ENCODE assay signal across 21 cellular contexts in the genomic region with DNA sequence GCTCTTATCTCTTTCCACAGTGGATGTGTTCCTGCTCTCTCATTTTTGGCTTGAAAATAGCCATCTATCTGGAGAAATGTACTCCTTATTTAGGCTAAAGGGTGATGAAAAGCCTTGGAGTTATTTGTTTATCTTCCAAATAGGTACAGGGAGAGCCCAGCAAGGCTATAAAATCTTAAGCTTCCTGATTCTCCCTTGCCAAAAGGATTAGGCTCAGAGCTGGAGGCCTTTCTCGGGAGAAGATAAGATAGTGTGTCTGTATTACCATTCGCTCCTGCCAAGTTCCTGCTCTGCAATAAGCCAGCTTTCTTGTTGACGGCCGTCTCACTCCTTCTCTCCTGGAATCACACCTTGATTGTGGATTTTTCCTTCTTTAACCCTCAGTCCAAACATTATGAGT.
DNase-seq lines count a peak whose midpoint lies in the region; ATAC-seq and TF ChIP-seq lines count a peak whose summit lies in the region.
"Had no signal": no experiment of that assay in that cellular context is flagged by ENCODE, and none has a peak within 500 bp of the region (broad histone marks: within the 10 kb centered on the region; RNA-seq: fewer than 3 reads in every experiment).

No MANE protein-coding gene starts in this region.

- ATAC-seq in left ventricle myocardium superior = peak; percentile 92
- no peak for ATAC-seq in GM19328 (IDR thresholded peaks at IDR 0.05; ENCODE audit: unreplicated experiment)
- ATAC-seq in GM18868 (IDR thresholded peaks at IDR 0.05; ENCODE audit: unreplicated experiment) = no peak
- ATAC-seq: activated T-cell treated with anti-CD3 and anti-CD28 coated beads, Interleukin-2, amount 50 U/mL, for 72 hours; naive thymus-derived CD8-positive, alpha-beta T cell had no signal

- intact Hi-C loops in left ventricle myocardium superior (cut with micrococcal nuclease) = no loop called here

- peak; percentile 48 for DNase-seq in WERI-Rb-1
- no peak for DNase-seq in left ventricle myocardium superior
- DNase-seq in osteocyte (ENCODE audit: extremely low spot score, unreplicated experiment) = no peak
- DNase-seq in cerebellar nuclear complex (lab: John Stamatoyannopoulos, UW) = no peak
- DNase-seq in substantia nigra (lab: John Stamatoyannopoulos, UW) = no peak
- DNase-seq: activated CD4-positive, alpha-beta T cell treated with anti-CD3 and anti-CD28 coated beads, Interleukin-2, amount 50 U/mL, for 48 hours; activated T-cell treated with anti-CD3 and anti-CD28 coated beads, Interleukin-2, amount 50 U/mL, for 72 hours; CD4-positive, alpha-beta memory T cell; cortex of kidney; EL; GM23248; naive thymus-derived CD8-positive, alpha-beta T cell; NCI-H187; NCI-H524 treated with DMSO at 0.1 percent for 48 hours; retina; stimulated activated CD4-positive, alpha-beta T cell treated with anti-CD3 and anti-CD28 coated beads, Interleukin-1b, Interleukin-23, amount 100 ng/mL, for 48 hours; transverse colon had no signal

- TF ChIP-seq CTCF in 22Rv1 (IDR thresholded peaks at IDR 0.05) (no peak), WERI-Rb-1 (IDR thresholded peaks at IDR 0.05; ENCODE audit: low read depth, low read length) (no peak), osteocyte (IDR thresholded peaks at IDR 0.05) (no peak)

- peaks cover 10% of the 10 kb centered on the region for H3K9me3 Mint-ChIP-seq in osteocyte (ENCODE audit: unreplicated experiment)

- peaks cover 12% of the 10 kb centered on the region for H3K9me3 ChIP-seq in WERI-Rb-1 (ENCODE audit: severe bottlenecking)
- H3K9me3 ChIP-seq: adrenal gland, transverse colon had no signal

- H3K36me3 Mint-ChIP-seq in osteocyte (ENCODE audit: unreplicated experiment) = peaks cover 13% of the 10 kb centered on the region
- H3K36me3 Mint-ChIP-seq: CD4-positive, alpha-beta memory T cell; naive thymus-derived CD8-positive, alpha-beta T cell had no signal

- no peak overlapping the region for H3K4me3 Mint-ChIP-seq in osteocyte (ENCODE audit: unreplicated experiment)
- H3K4me3 Mint-ChIP-seq: activated T-cell treated with anti-CD3 and anti-CD28 coated beads, Interleukin-2, amount 50 U/mL, for 72 hours; CD4-positive, alpha-beta memory T cell; naive thymus-derived CD8-positive, alpha-beta T cell had no signal

- H3K27ac ChIP-seq in 22Rv1 (peak overlapping the region; percentile 68), WERI-Rb-1 (no peak overlapping the region), substantia nigra (ENCODE audit: low read depth, low read length, poor library complexity, severe bottlenecking) (no peak overlapping the region)
- H3K27ac ChIP-seq: adrenal gland, GM23248 had no signal

- no peaks in the 10 kb centered on the region for H3K36me3 ChIP-seq in WERI-Rb-1
- H3K36me3 ChIP-seq: adrenal gland, transverse colon had no signal

- no peak overlapping the region for H3K4me3 ChIP-seq in WERI-Rb-1 (ENCODE audit: low read depth, low read length)
- H3K4me3 ChIP-seq: adrenal gland, GM23248, transverse colon had no signal

- H3K27ac Mint-ChIP-seq in osteocyte (ENCODE audit: unreplicated experiment) = peak overlapping the region; percentile 6
- H3K27ac Mint-ChIP-seq: activated T-cell treated with anti-CD3 and anti-CD28 coated beads, Interleukin-2, amount 50 U/mL, for 72 hours; CD4-positive, alpha-beta memory T cell; naive thymus-derived CD8-positive, alpha-beta T cell had no signal

- H3K27me3 Mint-ChIP-seq in osteocyte (ENCODE audit: unreplicated experiment) = no peaks in the 10 kb centered on the region

- H3K27me3 ChIP-seq in WERI-Rb-1 (ENCODE audit: insufficient read depth, low read depth, severe bottlenecking) = no peaks in the 10 kb centered on the region
- H3K27me3 ChIP-seq: transverse colon had no signal

- H3K4me1 Mint-ChIP-seq in osteocyte (ENCODE audit: unreplicated experiment) = peaks cover 25% of the 10 kb centered on the region
- H3K4me1 Mint-ChIP-seq: CD4-positive, alpha-beta memory T cell; naive thymus-derived CD8-positive, alpha-beta T cell had no signal
